8 cellular contexts compared by ENCODE assay signal in genomic region chr1:28258628-28259251, GRCh38. TPM values are rescaled to one million over a fixed set of nuclear protein-coding genes. Genes with fewer than 3 reads are reported as not detected.
DNase-seq lines count a peak whose midpoint lies in the region; ATAC-seq, FAIRE-seq and TF ChIP-seq lines count a peak whose summit lies in the region.

No MANE protein-coding gene starts in this region.

- in situ Hi-C loops in HepG2 (cut with HindIII; ENCODE audit: extremely low pct_ligation_motif_present, low pct_unique_long_range_greater_than_20kb) = no loop called here

- CTCF ChIA-PET in HepG2 (lab: Yijun Ruan, JAX; ENCODE audit: low intra/inter-chr PET ratio, low total read pairs) = no interaction called here

- peak overlapping the region; percentile 74 for H3K4me3 Mint-ChIP-seq in activated T-helper 2 cell treated with anti-CD3 and anti-CD28 coated beads, Interferon-gamma antibody, Interleukin-2, Interleukin-4, amounts not matched to agents 10 μg/mL and 5 μg/mL and 100 μg/mL, durations not matched to agents 14 hours and 24 hours and 36 hours (ENCODE audit: low read depth)

- peaks cover 39% of the 10 kb centered on the region for H3K79me2 ChIP-seq in HepG2 (ENCODE audit: insufficient read depth, low read length)

- H3K9me3 Mint-ChIP-seq in activated T-helper 2 cell treated with anti-CD3 and anti-CD28 coated beads, Interferon-gamma antibody, Interleukin-2, Interleukin-4, amounts not matched to agents 10 μg/mL and 5 μg/mL and 100 μg/mL, durations not matched to agents 14 hours and 24 hours and 36 hours = no peaks in the 10 kb centered on the region

- peaks cover 0 to 7% (median 0%) of the 10 kb centered on the region in 9 donors for H3K27me3 ChIP-seq in heart left ventricle
- peaks cover 0 to 1% of the 10 kb centered on the region in 2 experiments; a peak in 1 of 5 replicates for H3K27me3 ChIP-seq in HepG2 (ENCODE audit: control insufficient read depth in 1 of 2, insufficient read depth in 2 of 2, low read length in 2 of 2)
- H3K27me3 ChIP-seq in upper lobe of left lung = no peaks in the 10 kb centered on the region

- FAIRE-seq in HepG2 (lab: Jason Lieb, UNC) = no peak

- peaks cover 0 to 35% (median 21%) of the 10 kb centered on the region in 12 donors for H3K4me1 ChIP-seq in heart left ventricle
- H3K4me1 ChIP-seq in HepG2 (ENCODE audit: insufficient read depth, low read length) = peaks cover 50% of the 10 kb centered on the region
- peaks cover 15 to 30% (median 24%) of the 10 kb centered on the region in 4 donors for H3K4me1 ChIP-seq in upper lobe of left lung

- H3K36me3 ChIP-seq in heart left ventricle (no peaks in the 10 kb centered on the region), HepG2 (replicated peaks in 1 of 2; ENCODE audit: control insufficient read depth in 1 of 2, insufficient read depth in 2 of 2, low read length in 2 of 2) (peaks cover 0 to 2% of the 10 kb centered on the region in 2 experiments; a peak in 1 of 5 replicates), upper lobe of left lung (no peaks in the 10 kb centered on the region)

- TF ChIP-seq POLR2A in heart left ventricle (IDR thresholded peaks at IDR 0.05) = no peak
- no peak for TF ChIP-seq POLR2A in HepG2 (IDR thresholded peaks at IDR 0.05; ENCODE audit: insufficient read depth in 1 of 2, low read depth in 2 of 2, low read length in 2 of 2)
- TF ChIP-seq POLR2A in upper lobe of left lung (IDR thresholded peaks at IDR 0.05) = no peak

- peak overlapping the region; percentile 73 for H2AFZ ChIP-seq in HepG2 (ENCODE audit: low read length)

- H3K27ac ChIP-seq in heart left ventricle (peak overlapping the region in 11 of 12 donors; percentile 30 to 91 (median 60)), HepG2 (ENCODE audit: extremely low read length, insufficient read depth, low read length) (no peak overlapping the region), upper lobe of left lung (peak overlapping the region; percentile 45 to 92 (median 69)), substantia nigra (ENCODE audit: low read depth, low read length, poor library complexity, severe bottlenecking) (no peak overlapping the region)

- TSS peak; percentile 79 for BruUV-seq in HepG2 (replicated peaks; lab: Mats Ljungman, UMichigan)

- peak overlapping the region; percentile 88 for H3K27ac Mint-ChIP-seq in activated T-helper 2 cell treated with anti-CD3 and anti-CD28 coated beads, Interferon-gamma antibody, Interleukin-2, Interleukin-4, amounts not matched to agents 10 μg/mL and 5 μg/mL and 100 μg/mL, durations not matched to agents 14 hours and 24 hours and 36 hours

- H3K9ac ChIP-seq in HepG2 (ENCODE audit: insufficient read depth, low read depth, low read length) = peak overlapping the region; percentile 67

- POLR2A ChIA-PET in HepG2 (lab: Yijun Ruan, JAX) = interaction anchor here (0.8 to 2.8 kb wide), 8 partner anchors 7 to 111 kb away, joined by 3 to 16 read pairs (median 4); partner anchors contain the start of genes MED18 and PHACTR4

- WGBS in heart left ventricle, 4 donors = 6 to 10% (median 8%) methylated on average over 10 to 12 of the region's 12 CpGs
- under 1% methylated on average over 12 of the region's 12 CpGs for WGBS in HepG2 (ENCODE audit: low lambda C conversion rate)
- WGBS in upper lobe of left lung, 2 donors = 11% methylated on average over 8 to 12 of the region's 12 CpGs

- peaks cover 25% of the 10 kb centered on the region for H4K20me1 ChIP-seq in HepG2 (ENCODE audit: insufficient read depth, low read length)

- peak overlapping the region in 10 of 12 donors; percentile 58 to 99 (median 96) for H3K4me3 ChIP-seq in heart left ventricle
- H3K4me3 ChIP-seq in HepG2 (replicated peaks in 1 of 3; ENCODE audit: insufficient read depth in 1 of 3, low read depth in 2 of 3, low read length in 3 of 3) = peak overlapping the region; percentile 57 to 98 (median 65)
- H3K4me3 ChIP-seq in upper lobe of left lung = peak overlapping the region in 3 of 4 donors; percentile 79 to 95 (median 94)

- H3K36me3 Mint-ChIP-seq in activated T-helper 2 cell treated with anti-CD3 and anti-CD28 coated beads, Interferon-gamma antibody, Interleukin-2, Interleukin-4, amounts not matched to agents 10 μg/mL and 5 μg/mL and 100 μg/mL, durations not matched to agents 14 hours and 24 hours and 36 hours (ENCODE audit: low read depth) = peaks cover 9% of the 10 kb centered on the region

- H3K4me2 ChIP-seq in HepG2 (ENCODE audit: low read depth, low read length) = peak overlapping the region; percentile 97

- peaks cover 38% of the 10 kb centered on the region for H3K4me1 Mint-ChIP-seq in activated T-helper 2 cell treated with anti-CD3 and anti-CD28 coated beads, Interferon-gamma antibody, Interleukin-2, Interleukin-4, amounts not matched to agents 10 μg/mL and 5 μg/mL and 100 μg/mL, durations not matched to agents 14 hours and 24 hours and 36 hours (ENCODE audit: low read depth)

- intact Hi-C loops in heart left ventricle (cut with DNase I) = loop anchor here in 3 of 10 donors (2.0 to 10.0 kb wide), 3 partner anchors 66 to 346 kb away; partner anchors contain the start of gene MED18 (in 2 of the 3)
- intact Hi-C loops in cardiac septum (cut with DNase I) = no loop called here
- intact Hi-C loops in activated T-helper 2 cell treated with anti-CD3 and anti-CD28 coated beads, Interferon-gamma antibody, Interleukin-2, Interleukin-4, amounts not matched to agents 10 μg/mL and 5 μg/mL and 100 μg/mL, durations not matched to agents 14 hours and 24 hours and 36 hours (cut with micrococcal nuclease) = loop anchor here (1.0 to 10.0 kb wide), 3 partner anchors 11 to 406 kb away; partner anchors contain the start of genes GMEB1 and MED18
- intact Hi-C loops in HepG2 (cut with micrococcal nuclease; ENCODE audit: unreplicated experiment) = no loop called here

- H3K9me3 ChIP-seq in heart left ventricle (no peaks in the 10 kb centered on the region), HepG2 (ENCODE audit: low read length) (no peaks in the 10 kb centered on the region), upper lobe of left lung (no peaks in the 10 kb centered on the region)

- no peak for TF ChIP-seq CTCF in heart left ventricle (IDR thresholded peaks at IDR 0.05)
- TF ChIP-seq CTCF in HepG2 (CRISPR knock-in tag; IDR thresholded peaks at IDR 0.05) = no peak
- no peak for TF ChIP-seq CTCF in upper lobe of left lung (IDR thresholded peaks at IDR 0.05)

- TF ChIP-seq EP300 in HepG2 (IDR thresholded peaks at IDR 0.05; ENCODE audit: low read depth in 2 of 2, low read length in 2 of 2) (no peak), HepG2 (CRISPR knock-in tag; IDR thresholded peaks at IDR 0.05; ENCODE audit: borderline replicate concordance) (no peak), upper lobe of left lung (IDR thresholded peaks at IDR 0.05) (no peak)

- DNase-seq in heart left ventricle (no peak), cardiac septum (ENCODE audit: low spot score) (no peak), HepG2 (ENCODE audit: low spot score) (no peak), upper lobe of left lung (no peak), inferior parietal cortex (ENCODE audit: extremely low spot score) (no peak), substantia nigra (lab: John Stamatoyannopoulos, UW) (no peak), LoVo (ENCODE audit: low spot score) (no peak)
- no peak for DNase-seq in activated T-helper 2 cell treated with anti-CD3 and anti-CD28 coated beads, Interferon-gamma antibody, Interleukin-2, Interleukin-4, amounts not matched to agents 10 μg/mL and 5 μg/mL and 100 μg/mL, durations not matched to agents 14 hours and 24 hours and 36 hours (ENCODE audit: low spot score)

- TF ChIP-seq RAD21 in HepG2 (CRISPR knock-in tag; IDR thresholded peaks at IDR 0.05) = no peak

- peaks cover 3% of the 10 kb centered on the region for H3K27me3 Mint-ChIP-seq in activated T-helper 2 cell treated with anti-CD3 and anti-CD28 coated beads, Interferon-gamma antibody, Interleukin-2, Interleukin-4, amounts not matched to agents 10 μg/mL and 5 μg/mL and 100 μg/mL, durations not matched to agents 14 hours and 24 hours and 36 hours (ENCODE audit: low read depth)

- ATAC-seq in heart left ventricle (no peak), HepG2 (no peak), upper lobe of left lung (ENCODE audit: low FRiP score in 2 of 2) (no peak)

RNA-seq across cellular contexts. Expression of gene SESN2, which starts 0.6 kb away (rescaled TPM):
- 1 to 10 TPM; 2.4 to 6.4 (median 4.7) TPM for total RNA-seq in heart left ventricle
- polyA plus RNA-seq in heart left ventricle = 1 to 10 TPM; 2.1 to 8.8 TPM
- 4.7 TPM for total RNA-seq in cardiac septum
- total RNA-seq in activated T-helper 2 cell treated with anti-CD3 and anti-CD28 coated beads, Interferon-gamma antibody, Interleukin-2, Interleukin-4, amounts not matched to agents 10 μg/mL and 5 μg/mL and 100 μg/mL, durations not matched to agents 14 hours and 24 hours and 36 hours = 7.1 and 7.9 TPM in 2 replicates
- total RNA-seq in HepG2 (2016; rRNA removed; fragmentation: Illumina TruSeq; extraction: Trizol) = 10.4 and 13.2 TPM in 2 replicates
- total RNA-seq in HepG2 (2016; cell fraction: cytosol; rRNA removed; fragmentation: Illumina TruSeq; extraction: Trizol; ENCODE audit: low read depth) = 2.1 and 2.5 TPM in 2 replicates
- total RNA-seq in HepG2 (2016; cell fraction: insoluble cytoplasmic fraction; rRNA removed; fragmentation: Illumina TruSeq; extraction: Trizol) = 10.0 and 12.0 TPM in 2 replicates
- 5.6 and 7.1 TPM in 2 replicates for total RNA-seq in HepG2 (2016; cell fraction: membrane; rRNA removed; fragmentation: Illumina TruSeq; extraction: Trizol)
- 8.1 and 8.4 TPM in 2 replicates for total RNA-seq in HepG2 (2016; cell fraction: nucleus; rRNA removed; fragmentation: Illumina TruSeq; extraction: Trizol)
- polyA plus RNA-seq in HepG2 (2011; rRNA removed) = 19.1 and 24.8 TPM in 2 replicates
- polyA plus RNA-seq in HepG2 (2011; cell fraction: cytosol; rRNA removed) = 11.7 and 14.9 TPM in 2 replicates
- 26.7 and 32.2 TPM in 2 replicates for polyA plus RNA-seq in HepG2 (2011; cell fraction: nucleus; rRNA removed)
- 7.3 and 18.2 TPM in 2 replicates for polyA plus RNA-seq in HepG2 (2012)
- polyA plus RNA-seq in HepG2 (2016; cell fraction: cytosol; fragmentation: Illumina TruSeq; extraction: Trizol; ENCODE audit: low read depth) = 1.3 and 1.4 TPM in 2 replicates
- polyA plus RNA-seq in HepG2 (2016; cell fraction: insoluble cytoplasmic fraction; fragmentation: Illumina TruSeq; extraction: Trizol; ENCODE audit: low read depth) = 9.6 and 12.1 TPM in 2 replicates
- polyA plus RNA-seq in HepG2 (2016; cell fraction: membrane; fragmentation: Illumina TruSeq; extraction: Trizol; ENCODE audit: low read depth) = 4.3 and 4.7 TPM in 2 replicates
- 14.7 and 15.5 TPM in 2 replicates for polyA plus RNA-seq in HepG2 (2016; cell fraction: nucleus; fragmentation: Illumina TruSeq; extraction: Trizol; ENCODE audit: insufficient read depth, low read depth)
- polyA minus RNA-seq in HepG2 (2011; rRNA and poly(A)+ RNA removed; ENCODE audit: low replicate concordance) = 21.9 and 39.6 TPM in 2 replicates
- polyA minus RNA-seq in HepG2 (2011; cell fraction: cytosol; rRNA and poly(A)+ RNA removed) = 9.8 and 11.5 TPM in 2 replicates
- polyA minus RNA-seq in HepG2 (2011; cell fraction: nucleus; rRNA and poly(A)+ RNA removed) = 11.8 and 11.9 TPM in 2 replicates
- 10 to 100 TPM in 5 of 6 donors, 1 to 10 TPM in 1; 9.6 to 18.1 (median 14.5) TPM for total RNA-seq in upper lobe of left lung

RNA-seq across cellular contexts. Expression of gene ATP5IF1, which starts 22.8 kb away (rescaled TPM):
- 100 to 1,000 TPM; 209 to 865 (median 423) TPM for total RNA-seq in heart left ventricle
- 1,000 to 10,000 TPM in 1 of 2 donors, 100 to 1,000 TPM in 1; 286 to 3,101 TPM for polyA plus RNA-seq in heart left ventricle
- 423 TPM for total RNA-seq in cardiac septum
- total RNA-seq in activated T-helper 2 cell treated with anti-CD3 and anti-CD28 coated beads, Interferon-gamma antibody, Interleukin-2, Interleukin-4, amounts not matched to agents 10 μg/mL and 5 μg/mL and 100 μg/mL, durations not matched to agents 14 hours and 24 hours and 36 hours = 134 and 137 TPM in 2 replicates
- 131 and 143 TPM in 2 replicates for total RNA-seq in HepG2 (2016; rRNA removed; fragmentation: Illumina TruSeq; extraction: Trizol)
- total RNA-seq in HepG2 (2016; cell fraction: cytosol; rRNA removed; fragmentation: Illumina TruSeq; extraction: Trizol; ENCODE audit: low read depth) = 48.9 and 52.9 TPM in 2 replicates
- 135 and 167 TPM in 2 replicates for total RNA-seq in HepG2 (2016; cell fraction: insoluble cytoplasmic fraction; rRNA removed; fragmentation: Illumina TruSeq; extraction: Trizol)
- 52.5 and 57.7 TPM in 2 replicates for total RNA-seq in HepG2 (2016; cell fraction: membrane; rRNA removed; fragmentation: Illumina TruSeq; extraction: Trizol)
- 53.2 and 53.6 TPM in 2 replicates for total RNA-seq in HepG2 (2016; cell fraction: nucleus; rRNA removed; fragmentation: Illumina TruSeq; extraction: Trizol)
- polyA plus RNA-seq in HepG2 (2011; rRNA removed) = 85.5 and 97.7 TPM in 2 replicates
- polyA plus RNA-seq in HepG2 (2011; cell fraction: cytosol; rRNA removed) = 137 and 146 TPM in 2 replicates
- polyA plus RNA-seq in HepG2 (2011; cell fraction: nucleus; rRNA removed) = 78.4 and 120 TPM in 2 replicates
- polyA plus RNA-seq in HepG2 (2012) = 116 and 168 TPM in 2 replicates
- polyA plus RNA-seq in HepG2 (2016; cell fraction: cytosol; fragmentation: Illumina TruSeq; extraction: Trizol; ENCODE audit: low read depth) = 56.9 and 60.0 TPM in 2 replicates
- 155 and 173 TPM in 2 replicates for polyA plus RNA-seq in HepG2 (2016; cell fraction: insoluble cytoplasmic fraction; fragmentation: Illumina TruSeq; extraction: Trizol; ENCODE audit: low read depth)
- polyA plus RNA-seq in HepG2 (2016; cell fraction: membrane; fragmentation: Illumina TruSeq; extraction: Trizol; ENCODE audit: low read depth) = 59.9 and 60.4 TPM in 2 replicates
- 116 and 123 TPM in 2 replicates for polyA plus RNA-seq in HepG2 (2016; cell fraction: nucleus; fragmentation: Illumina TruSeq; extraction: Trizol; ENCODE audit: insufficient read depth, low read depth)
- 26.2 and 37.8 TPM in 2 replicates for polyA minus RNA-seq in HepG2 (2011; rRNA and poly(A)+ RNA removed; ENCODE audit: low replicate concordance)
- polyA minus RNA-seq in HepG2 (2011; cell fraction: cytosol; rRNA and poly(A)+ RNA removed) = 26.0 and 33.5 TPM in 2 replicates
- polyA minus RNA-seq in HepG2 (2011; cell fraction: nucleus; rRNA and poly(A)+ RNA removed) = 17.9 and 22.1 TPM in 2 replicates
- total RNA-seq in upper lobe of left lung = 100 to 1,000 TPM in 5 of 6 donors, 10 to 100 TPM in 1; 86.1 to 320 (median 186) TPM

RNA-seq across cellular contexts. Expression of gene DNAJC8, which starts 25.9 kb away (rescaled TPM):
- total RNA-seq in heart left ventricle = 10 to 100 TPM; 47.1 to 66.9 (median 58.4) TPM
- 10 to 100 TPM; 53.8 to 84.9 TPM for polyA plus RNA-seq in heart left ventricle
- 54.1 TPM for total RNA-seq in cardiac septum
- 96.2 and 98.9 TPM in 2 replicates for total RNA-seq in activated T-helper 2 cell treated with anti-CD3 and anti-CD28 coated beads, Interferon-gamma antibody, Interleukin-2, Interleukin-4, amounts not matched to agents 10 μg/mL and 5 μg/mL and 100 μg/mL, durations not matched to agents 14 hours and 24 hours and 36 hours
- 126 and 180 TPM in 2 replicates for total RNA-seq in HepG2 (2016; rRNA removed; fragmentation: Illumina TruSeq; extraction: Trizol)
- 25.1 and 26.4 TPM in 2 replicates for total RNA-seq in HepG2 (2016; cell fraction: cytosol; rRNA removed; fragmentation: Illumina TruSeq; extraction: Trizol; ENCODE audit: low read depth)
- total RNA-seq in HepG2 (2016; cell fraction: insoluble cytoplasmic fraction; rRNA removed; fragmentation: Illumina TruSeq; extraction: Trizol) = 132 and 187 TPM in 2 replicates
- 45.3 and 52.1 TPM in 2 replicates for total RNA-seq in HepG2 (2016; cell fraction: membrane; rRNA removed; fragmentation: Illumina TruSeq; extraction: Trizol)
- total RNA-seq in HepG2 (2016; cell fraction: nucleus; rRNA removed; fragmentation: Illumina TruSeq; extraction: Trizol) = 55.9 and 61.0 TPM in 2 replicates
- polyA plus RNA-seq in HepG2 (2011; rRNA removed) = 48.4 and 54.5 TPM in 2 replicates
- polyA plus RNA-seq in HepG2 (2011; cell fraction: cytosol; rRNA removed) = 36.4 and 46.8 TPM in 2 replicates
- 20.6 and 24.0 TPM in 2 replicates for polyA plus RNA-seq in HepG2 (2011; cell fraction: nucleus; rRNA removed)
- 54.3 and 68.8 TPM in 2 replicates for polyA plus RNA-seq in HepG2 (2012)
- polyA plus RNA-seq in HepG2 (2016; cell fraction: cytosol; fragmentation: Illumina TruSeq; extraction: Trizol; ENCODE audit: low read depth) = 24.2 and 24.3 TPM in 2 replicates
- 224 and 245 TPM in 2 replicates for polyA plus RNA-seq in HepG2 (2016; cell fraction: insoluble cytoplasmic fraction; fragmentation: Illumina TruSeq; extraction: Trizol; ENCODE audit: low read depth)
- 43.7 and 45.5 TPM in 2 replicates for polyA plus RNA-seq in HepG2 (2016; cell fraction: membrane; fragmentation: Illumina TruSeq; extraction: Trizol; ENCODE audit: low read depth)
- polyA plus RNA-seq in HepG2 (2016; cell fraction: nucleus; fragmentation: Illumina TruSeq; extraction: Trizol; ENCODE audit: insufficient read depth, low read depth) = 124 and 135 TPM in 2 replicates
- 33.9 and 41.6 TPM in 2 replicates for polyA minus RNA-seq in HepG2 (2011; rRNA and poly(A)+ RNA removed; ENCODE audit: low replicate concordance)
- 16.9 and 17.8 TPM in 2 replicates for polyA minus RNA-seq in HepG2 (2011; cell fraction: cytosol; rRNA and poly(A)+ RNA removed)
- 15.6 and 21.8 TPM in 2 replicates for polyA minus RNA-seq in HepG2 (2011; cell fraction: nucleus; rRNA and poly(A)+ RNA removed)
- total RNA-seq in upper lobe of left lung = 100 to 1,000 TPM in 2 of 6 donors, 10 to 100 TPM in 4; 50.0 to 107 (median 73.5) TPM

Comparison
In these comparisons a context has a peak if more than half of its experiments do, and no peak if none do; other contexts are left out.
1. H3K27ac ChIP-seq: peak in heart left ventricle (11 of 12) and upper lobe of left lung (4 of 4); none in HepG2 (single experiment) and substantia nigra (single experiment).
2. Peak in every context shown above with its lines, with median percentiles within 50 percentile points of each other: H3K4me3 ChIP-seq.